7 cellular contexts compared by ENCODE assay signal in genomic region chr2:233426619-233427342, GRCh38.
DNase-seq lines count a peak whose midpoint lies in the region; ATAC-seq and TF ChIP-seq lines count a peak whose summit lies in the region.

No MANE protein-coding gene starts in this region.

- H3K4me3 ChIP-seq in Jurkat, Clone E6-1 (ENCODE audit: low read length), result no peak overlapping the region
- no peak overlapping the region for H3K4me3 ChIP-seq in fibroblast of villous mesenchyme (ENCODE audit: low read depth, low read length)

- DNase-seq in Jurkat, Clone E6-1 (ENCODE audit: low read depth, low spot score), result peak; percentile 33
- DNase-seq in activated CD4-positive, alpha-beta T cell treated with anti-CD3 and anti-CD28 coated beads, Interleukin-2, amount 50 U/mL, for 24 hours (ENCODE audit: low read depth in 1 of 2, low spot score in 1 of 2), result peak; percentile 46 to 76
- DNase-seq in fibroblast of villous mesenchyme (ENCODE audit: low read depth), result peak; percentile 69
- DNase-seq in stimulated activated CD8-positive, alpha-beta memory T cell treated with anti-CD3 and anti-CD28 coated beads, Interleukin-4, amount 100 ng/mL, for 24 hours (ENCODE audit: low read depth), result peak; percentile 38
- DNase-seq in NCI-H146 treated with DMSO at 0.1 percent for 48 hours (lab: John Stamatoyannopoulos, UW; ENCODE audit: unreplicated experiment), result no peak
- no peak for DNase-seq in NCI-H1048 (lab: John Stamatoyannopoulos, UW)

- TF ChIP-seq CTCF in fibroblast of villous mesenchyme (IDR thresholded peaks at IDR 0.05; ENCODE audit: insufficient read depth, low read depth, low read length), result no peak

- no peak for ATAC-seq in HG02970 (IDR thresholded peaks at IDR 0.05; ENCODE audit: low FRiP score, unreplicated experiment)

Comparison
In these comparisons a context has a peak if more than half of its experiments do, and no peak if none do; other contexts are left out.
1. DNase-seq: peak in Jurkat, Clone E6-1 (single experiment), activated CD4-positive, alpha-beta T cell treated with anti-CD3 and anti-CD28 coated beads, Interleukin-2, amount 50 U/mL, for 24 hours (2 of 2), fibroblast of villous mesenchyme (single experiment) and stimulated activated CD8-positive, alpha-beta memory T cell treated with anti-CD3 and anti-CD28 coated beads, Interleukin-4, amount 100 ng/mL, for 24 hours (single experiment); none in NCI-H146 treated with DMSO at 0.1 percent for 48 hours (single experiment) and NCI-H1048 (single experiment).